6 cellular contexts compared by ENCODE assay signal in the genomic region with DNA sequence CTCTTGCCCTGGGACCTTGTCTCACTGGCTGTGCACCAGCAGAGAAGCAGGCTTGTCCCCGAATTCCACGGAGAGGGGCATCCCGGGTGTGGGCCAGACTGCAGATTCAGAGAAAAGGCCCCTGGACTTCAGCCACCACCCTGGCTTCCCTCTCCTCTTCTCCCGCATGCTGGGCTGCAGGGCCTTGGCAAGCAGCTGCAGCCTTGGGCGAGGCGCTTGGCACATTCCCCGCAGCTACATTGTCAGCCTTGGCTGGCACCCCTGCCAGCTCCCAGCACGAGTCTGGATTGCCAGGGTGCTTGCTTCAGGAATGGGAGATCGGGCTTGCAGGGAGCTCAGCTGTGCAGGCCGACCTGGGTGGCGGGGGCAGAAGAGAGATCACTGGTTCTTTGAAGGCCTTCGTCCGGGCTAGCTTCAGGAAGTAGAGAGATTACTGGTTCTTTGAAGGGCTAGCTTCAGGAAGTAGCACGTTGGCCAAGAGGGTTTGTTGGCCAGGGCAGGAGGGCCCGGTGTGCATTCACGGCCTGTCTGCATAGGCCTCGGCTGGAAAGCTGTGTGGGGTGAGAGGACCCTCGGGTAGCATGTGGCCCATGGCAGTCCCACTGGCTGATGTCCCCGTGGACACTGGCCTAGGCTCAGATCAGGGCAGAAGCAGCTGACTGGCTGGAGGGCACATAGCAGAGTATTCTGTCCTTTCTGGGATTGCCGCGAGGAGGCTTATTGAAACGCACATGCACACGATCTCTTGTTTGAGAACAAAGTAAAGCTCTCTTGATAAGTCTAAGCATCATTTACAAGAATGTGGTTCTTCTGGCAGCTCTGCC. TPM values are rescaled to one million over a fixed set of nuclear protein-coding genes. Genes with fewer than 3 reads are reported as not detected.
DNase-seq lines count a peak whose midpoint lies in the region; ATAC-seq and TF ChIP-seq lines count a peak whose summit lies in the region.

No MANE protein-coding gene starts in this region.

- peaks cover 5% of the 10 kb centered on the region for H3K36me3 ChIP-seq in PC-3 (ENCODE audit: low read depth, low read length)
- H3K36me3 ChIP-seq in thoracic aorta, result peaks cover 3% of the 10 kb centered on the region

- H3K4me1 ChIP-seq in PC-3 (ENCODE audit: insufficient read depth, low read length) (peaks cover 44% of the 10 kb centered on the region), thoracic aorta (ENCODE audit: control insufficient read depth in 1 of 2, low read depth in 2 of 2) (peaks cover 20 to 49% of the 10 kb centered on the region in 2 donors)

- intact Hi-C loops in PC-3 (cut with micrococcal nuclease), result no loop called here
- intact Hi-C loops in left cardiac atrium (cut with DNase I), result no loop called here

- peak; percentile 58 for DNase-seq in DMS153 (lab: John Stamatoyannopoulos, UW)
- DNase-seq in PC-3, result peak; percentile 50
- peak; percentile 53 for DNase-seq in left cardiac atrium
- DNase-seq in thoracic aorta (ENCODE audit: low spot score), result no peak

- no peaks in the 10 kb centered on the region for H3K9me2 ChIP-seq in PC-3 (replicated peaks; ENCODE audit: low read length)

- peaks cover 11% of the 10 kb centered on the region for H3F3A ChIP-seq in PC-3 (ENCODE audit: low read length, unreplicated experiment)

- CTCF ChIA-PET in PC-3 (lab: Charles Lee), result interaction anchor here (0.7 kb wide), 1 partner anchor 220 kb away, joined by 3 read pairs; no protein-coding TSS in a partner anchor

- no peak for TF ChIP-seq CTCF in PC-3 (conservative IDR thresholded peaks at IDR 0.05; ENCODE audit: low read depth, low read length)
- no peak for TF ChIP-seq CTCF in thoracic aorta (IDR thresholded peaks at IDR 0.05)

- H3K79me2 ChIP-seq in PC-3 (ENCODE audit: low read length), result peaks cover 81% of the 10 kb centered on the region

- no peak overlapping the region for H2AFZ ChIP-seq in PC-3 (ENCODE audit: low read length)

- H3K27me3 ChIP-seq in PC-3 (ENCODE audit: low read length) (no peaks in the 10 kb centered on the region), thoracic aorta (replicated peaks; ENCODE audit: insufficient read depth) (no peaks in the 10 kb centered on the region)

- no TSS peak for BruUV-seq in PC-3 (replicated peaks; lab: Mats Ljungman, UMichigan)

- peak; percentile 3; the same call in 1 of the 2 replicates for ATAC-seq in PC-3
- peak; percentile 8 to 12 for ATAC-seq in left cardiac atrium
- ATAC-seq in thoracic aorta (ENCODE audit: insufficient number of reproducible peaks, low FRiP score, low read depth), result no peak
- ATAC-seq in GM18498 (IDR thresholded peaks at IDR 0.05; ENCODE audit: unreplicated experiment), result no peak
- ATAC-seq in HG02623 (IDR thresholded peaks at IDR 0.05; ENCODE audit: unreplicated experiment), result no peak

- H3K4me3 ChIP-seq in PC-3 (ENCODE audit: low read length), result peak overlapping the region; percentile 82
- peak overlapping the region; percentile 80 for H3K4me3 ChIP-seq in thoracic aorta

- 0 out of 2 replicates have a peak, but pooled peaks cover 8% of the 10 kb centered on the region for H4K20me1 ChIP-seq in PC-3 (ENCODE audit: low read length)

- H3K9me3 ChIP-seq in PC-3 (ENCODE audit: low read length), result no peaks in the 10 kb centered on the region
- no peaks in the 10 kb centered on the region for H3K9me3 ChIP-seq in thoracic aorta

- H3K27ac ChIP-seq in PC-3 (ENCODE audit: low read length) (peak overlapping the region; percentile 79), thoracic aorta (peak overlapping the region; percentile 83 to 90)

- H3K4me2 ChIP-seq in PC-3 (ENCODE audit: low read length), result peak overlapping the region; percentile 98

- POLR2A ChIA-PET in PC-3 (lab: Charles Lee; ENCODE audit: unreplicated experiment), result interaction anchor here (0.6 kb wide), 1 partner anchor 183 kb away, joined by 5 read pairs; no protein-coding TSS in a partner anchor

- peak overlapping the region; percentile 85 for H3K9ac ChIP-seq in PC-3 (ENCODE audit: low read length)

RNA-seq across cellular contexts. Expression of a gene that starts 2.7 kb away (rescaled TPM):
- 44.4 and 48.6 TPM in 2 replicates for total RNA-seq in PC-3 (2014; rRNA removed)
- total RNA-seq in left cardiac atrium, result 10 to 100 TPM; 11.5 to 15.0 TPM
- total RNA-seq in thoracic aorta, result 10 to 100 TPM; 24.3 to 40.6 TPM

RNA-seq across cellular contexts. Expression of a gene that starts 3.1 kb away (rescaled TPM):
- 289 and 301 TPM in 2 replicates for total RNA-seq in PC-3 (2014; rRNA removed)
- total RNA-seq in left cardiac atrium, result 100 to 1,000 TPM; 123 to 159 TPM
- total RNA-seq in thoracic aorta, result 100 to 1,000 TPM in 1 of 2 donors, 10 to 100 TPM in 1; 82.7 to 104 TPM

RNA-seq across cellular contexts. Expression of a gene that starts 36.7 kb away (rescaled TPM):
- total RNA-seq in PC-3 (2014; rRNA removed), result 27.3 and 43.5 TPM in 2 replicates
- 1 to 10 TPM; 5.9 to 7.1 TPM for total RNA-seq in left cardiac atrium
- total RNA-seq in thoracic aorta, result 10 to 100 TPM; 40.8 to 52.2 TPM

RNA-seq across cellular contexts. Expression of a gene that starts 39.6 kb away (rescaled TPM):
- total RNA-seq in PC-3 (2014; rRNA removed), result 45.3 and 52.5 TPM in 2 replicates
- 100 to 1,000 TPM; 107 to 134 TPM for total RNA-seq in left cardiac atrium
- total RNA-seq in thoracic aorta, result 10 to 100 TPM; 16.8 to 16.9 TPM

RNA-seq across cellular contexts. Expression of a gene that starts 53.5 kb away (rescaled TPM):
- total RNA-seq in PC-3 (2014; rRNA removed), result 0.40 and 1.5 TPM in 2 replicates
- 10 to 100 TPM; 24.1 to 25.8 TPM for total RNA-seq in left cardiac atrium
- 1 to 10 TPM; 4.9 to 9.5 TPM for total RNA-seq in thoracic aorta

Comparison
In these comparisons a context has a peak if more than half of its experiments do, and no peak if none do; other contexts are left out.
1. ATAC-seq: peak in PC-3 (single experiment) and left cardiac atrium (2 of 2); none in thoracic aorta (single experiment), GM18498 (single experiment) and HG02623 (single experiment).